Comparison of ENCODE assay signal across 8 cellular contexts in the genomic region with DNA sequence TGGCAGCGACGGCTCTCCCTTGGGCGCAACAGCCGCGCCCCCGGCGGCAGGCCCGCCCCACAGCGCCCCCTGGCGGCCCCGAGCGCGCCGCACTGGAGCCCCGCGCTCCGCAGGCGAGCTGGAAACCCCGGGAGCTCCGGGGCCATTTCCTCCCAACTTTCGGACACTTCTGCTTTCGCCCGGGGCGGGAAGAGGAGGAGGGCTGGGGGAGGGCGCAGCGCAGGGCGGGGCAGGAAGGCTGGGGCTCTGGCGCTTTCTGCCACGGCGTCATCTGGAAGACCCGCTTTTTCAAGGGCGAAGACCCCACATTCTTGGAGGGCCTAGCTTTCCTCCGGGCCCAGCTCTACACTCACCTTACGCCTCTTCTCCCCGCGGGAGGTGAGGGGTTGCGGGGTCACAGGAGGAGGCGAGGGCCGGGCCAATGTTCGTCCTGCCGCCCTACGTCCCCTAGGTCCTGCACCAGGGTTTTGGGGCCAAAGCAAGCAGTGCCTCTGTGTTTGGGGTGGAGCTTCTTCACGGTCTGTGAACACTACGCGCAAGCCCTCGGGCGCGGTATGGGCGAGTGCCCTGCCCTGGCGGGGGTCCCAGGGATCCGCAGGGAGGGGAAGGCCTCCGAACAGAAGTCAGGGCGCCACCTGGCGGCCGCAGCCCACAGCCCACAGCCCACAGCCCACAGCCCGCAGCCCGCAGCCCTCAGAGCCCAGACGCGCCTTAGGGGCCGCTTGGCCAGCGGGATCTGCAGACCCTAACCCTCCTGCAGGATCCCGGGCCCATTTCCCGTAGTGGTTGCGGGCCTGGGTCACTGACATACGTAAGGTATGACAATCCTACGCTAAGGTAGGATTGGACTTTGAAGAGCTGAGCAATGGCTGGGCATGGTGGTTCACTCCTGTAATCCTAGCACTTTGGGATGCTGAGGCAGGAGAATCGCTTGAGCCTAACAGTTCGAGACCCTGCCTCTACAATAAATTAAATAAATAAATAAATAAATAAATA. TPM values are rescaled to one million over a fixed set of nuclear protein-coding genes. Genes with fewer than 3 reads are reported as not detected.
A peak's percentile ranks its signal among the peaks of the same experiment; 100 is the strongest.
DNase-seq lines count a peak whose midpoint lies in the region; ATAC-seq, FAIRE-seq and TF ChIP-seq lines count a peak whose summit lies in the region.

No MANE protein-coding gene starts in this region.

- no peak overlapping the region for H3K14ac ChIP-seq in H1 (ENCODE audit: insufficient read length)

- TF ChIP-seq POLR2A in H1 (IDR thresholded peaks at IDR 0.05; ENCODE audit: control extremely low read depth in 1 of 2, low read depth in 2 of 2, low read length in 2 of 2): peak in 1 of 2 experiments; percentile 57; a peak in 1 of 3 replicates

- H2AFZ ChIP-seq in H1 (ENCODE audit: low read length): peak overlapping the region; percentile 90; the same call in 1 of the 2 replicates

- H3K4me3 Mint-ChIP-seq in activated CD8-positive, alpha-beta memory T cell treated with anti-CD3 and anti-CD28 coated beads, Interleukin-2, amount 10 ng/mL, durations not matched to agents 7 days and 5 days: peak overlapping the region; percentile 75

- H4K20me1 ChIP-seq in H1 (replicated peaks in 1 of 2; ENCODE audit: control insufficient read depth in 1 of 2, insufficient read depth in 2 of 2, low read length in 2 of 2): no peaks in the 10 kb centered on the region

- peaks cover 7% of the 10 kb centered on the region for H3K4me1 Mint-ChIP-seq in activated CD8-positive, alpha-beta memory T cell treated with anti-CD3 and anti-CD28 coated beads, Interleukin-2, amount 10 ng/mL, durations not matched to agents 7 days and 5 days

- 0 out of 2 replicates have a peak overlapping the region, but pooled peaks have one; percentile 99 for H2BK15ac ChIP-seq in H1 (ENCODE audit: low read length)

- peak overlapping the region; percentile 38 to 88 for H3K4me2 ChIP-seq in H1 (ENCODE audit: insufficient read depth in 1 of 2, low read depth in 2 of 2, low read length in 2 of 2)

- no peaks in the 10 kb centered on the region for H3K9me3 Mint-ChIP-seq in activated CD8-positive, alpha-beta memory T cell treated with anti-CD3 and anti-CD28 coated beads, Interleukin-2, amount 10 ng/mL, durations not matched to agents 7 days and 5 days (ENCODE audit: low read depth)

- H3K79me2 ChIP-seq in H1 (ENCODE audit: control insufficient read depth in 1 of 2, insufficient read depth in 2 of 2, low read length in 2 of 2): no peaks in the 10 kb centered on the region

- peak overlapping the region; percentile 96 for H2BK5ac ChIP-seq in H1 (ENCODE audit: low read depth, low read length)

- TF ChIP-seq EP300 in H1 (IDR thresholded peaks at IDR 0.05; ENCODE audit: borderline replicate concordance in 1 of 2, low read depth in 2 of 2, low read length in 2 of 2): peak in 1 of 2 experiments; percentile 50; a peak in 1 of 3 replicates

- peak overlapping the region; percentile 92 for H2BK120ac ChIP-seq in H1 (replicated peaks; ENCODE audit: low read depth, low read length)

- peak; percentile 87 for ATAC-seq in activated CD8-positive, alpha-beta memory T cell treated with anti-CD3 and anti-CD28 coated beads, Interleukin-2, amount 10 ng/mL, durations not matched to agents 7 days and 5 days

- H4K8ac ChIP-seq in H1 (ENCODE audit: extremely low read depth, insufficient read depth, low read length): peak overlapping the region; percentile 98

- H3K27me3 ChIP-seq in H1 (replicated peaks in 1 of 4; ENCODE audit: control insufficient read depth in 3 of 4, extremely low read depth in 1 of 4, insufficient read depth in 3 of 4, low read length in 3 of 4): no peaks in the 10 kb centered on the region

- CTCF ChIA-PET in activated CD8-positive, alpha-beta memory T cell treated with anti-CD3 and anti-CD28 coated beads, Interleukin-2, amount 10 ng/mL, durations not matched to agents 7 days and 5 days (lab: Charles Lee): interaction anchor here (0.6 to 5.3 kb wide), 80 partner anchors 8 to 849 kb away, joined by 3 to 130 read pairs (median 4); a partner anchor contains a TSS
- CTCF ChIA-PET in H1 (lab: Charles Lee; ENCODE audit: partially characterized antibody): interaction anchor here (0.6 to 15.4 kb wide), 81 partner anchors 8 to 566 kb away, joined by 3 to 322 read pairs (median 7); a partner anchor contains a TSS

- TF ChIP-seq RAD21 in H1 (IDR thresholded peaks at IDR 0.05 in 1 of 2, conservative IDR thresholded peaks at IDR 0.05 in 1 of 2; ENCODE audit: low read depth in 2 of 2, low read length in 2 of 2): peak; percentile 75 to 85

- TF ChIP-seq CTCF in GM20000 (IDR thresholded peaks at IDR 0.05; ENCODE audit: extremely low read depth, missing control alignments) (peak; percentile 75), H1 (IDR thresholded peaks at IDR 0.05; ENCODE audit: control extremely low read depth in 1 of 3, insufficient read depth in 1 of 3, low read depth in 1 of 3, low read length in 3 of 3) (peak; percentile 77 to 97 (median 80))

- H3K18ac ChIP-seq in H1 (ENCODE audit: extremely low read depth, low read length): peak overlapping the region; percentile 76; the same call in 1 of the 2 replicates

- H3K9ac ChIP-seq in H1 (replicated peaks in 1 of 4; ENCODE audit: extremely low read depth in 1 of 4, low read depth in 3 of 4, low read length in 3 of 4): peak overlapping the region; percentile 56 to 82 (median 73)

- peak overlapping the region; percentile 40 for H3K27ac Mint-ChIP-seq in activated CD8-positive, alpha-beta memory T cell treated with anti-CD3 and anti-CD28 coated beads, Interleukin-2, amount 10 ng/mL, durations not matched to agents 7 days and 5 days

- H3K79me1 ChIP-seq in H1 (ENCODE audit: low read depth, low read length): no peaks in the 10 kb centered on the region

- peaks cover 3% of the 10 kb centered on the region; the same call in 1 of the 2 replicates for H3K23me2 ChIP-seq in H1 (ENCODE audit: low read depth, low read length)

- H2BK12ac ChIP-seq in H1 (ENCODE audit: low read depth, low read length): peak overlapping the region; percentile 94

- H2AK5ac ChIP-seq in H1 (ENCODE audit: low read depth, low read length): no peak overlapping the region

- peak overlapping the region; percentile 60 for H4K5ac ChIP-seq in H1 (ENCODE audit: insufficient read length, low read depth, low read length)

- peaks cover 20% of the 10 kb centered on the region for H3K27me3 Mint-ChIP-seq in activated CD8-positive, alpha-beta memory T cell treated with anti-CD3 and anti-CD28 coated beads, Interleukin-2, amount 10 ng/mL, durations not matched to agents 7 days and 5 days

- no peak overlapping the region for H3K4ac ChIP-seq in H1 (replicated peaks; ENCODE audit: insufficient read length, low read depth, low read length)

- H3K36me3 ChIP-seq in H1 (ENCODE audit: control insufficient read depth in 2 of 4, insufficient read depth in 4 of 4, low read length in 3 of 4): no peaks in the 10 kb centered on the region

- H3K56ac ChIP-seq in H1 (replicated peaks; ENCODE audit: insufficient read length, low read depth, low read length): peak overlapping the region; percentile 83

- peaks cover 0 to 4% (median under 1%) of the 10 kb centered on the region in 4 experiments; a peak in 2 of 7 replicates for H3K4me1 ChIP-seq in H1 (replicated peaks in 1 of 4; ENCODE audit: control insufficient read depth in 3 of 4, insufficient read depth in 4 of 4, low read length in 3 of 4)

- 0 out of 2 replicates have a peak overlapping the region, but pooled peaks have one; percentile 15 for H2BK20ac ChIP-seq in H1 (ENCODE audit: low read length)

- DNase-seq in COLO668 (lab: John Stamatoyannopoulos, UW; ENCODE audit: unreplicated experiment) (peak; percentile 76), GM20000 (ENCODE audit: low spot score) (peak; percentile 93), HS-5 (ENCODE audit: low read depth) (peak; percentile 64), NOMO-1 (lab: John Stamatoyannopoulos, UW; ENCODE audit: unreplicated experiment in 2 of 2) (peak; percentile 92 to 97), H1 (ENCODE audit: low read depth in 1 of 2, low spot score in 2 of 2) (peak in 1 of 2 experiments; percentile 98), mesenteric fat pad (ENCODE audit: low spot score) (peak; percentile 96)
- DNase-seq in activated CD8-positive, alpha-beta memory T cell treated with anti-CD3 and anti-CD28 coated beads, Interleukin-2, amount 10 ng/mL, durations not matched to agents 7 days and 5 days: peak; percentile 85
- peak; percentile 58 for DNase-seq in stimulated activated CD8-positive, alpha-beta memory T cell treated with anti-CD3 and anti-CD28 coated beads, Interleukin-15, amount 100 ng/mL, for 1 hour (ENCODE audit: low read depth)

- POLR2A ChIA-PET in H1 (lab: Charles Lee; ENCODE audit: partially characterized antibody): interaction anchor here (0.6 to 2.1 kb wide), 21 partner anchors 17 to 439 kb away, joined by 3 to 12 read pairs (median 4); a partner anchor contains a TSS

- no peak overlapping the region for H3K23ac ChIP-seq in H1 (ENCODE audit: insufficient read length)

- H3K4me3 ChIP-seq in H1 (ENCODE audit: extremely low read depth in 1 of 4, insufficient read depth in 2 of 4, low read depth in 3 of 4, low read length in 4 of 4): peak overlapping the region; percentile 44 to 89 (median 86)

- no peaks in the 10 kb centered on the region for H3K9me3 ChIP-seq in H1 (ENCODE audit: insufficient read depth in 2 of 2, low read depth in 1 of 2, low read length in 1 of 2)

- H3K27ac ChIP-seq in H1 (ENCODE audit: low read depth, low read length): peak overlapping the region; percentile 65

- H4K91ac ChIP-seq in H1 (replicated peaks; ENCODE audit: insufficient read length, low read length): peak overlapping the region; percentile 100

- no peaks in the 10 kb centered on the region for H3K36me3 Mint-ChIP-seq in activated CD8-positive, alpha-beta memory T cell treated with anti-CD3 and anti-CD28 coated beads, Interleukin-2, amount 10 ng/mL, durations not matched to agents 7 days and 5 days

- no peak for FAIRE-seq in H1 (lab: Jason Lieb, UNC)

- 9% methylated on average over 40 of the region's 68 CpGs; no CpG with 5 or more reads in 1 of the 2 experiments for WGBS in H1 (ENCODE audit: extremely low coverage in 1 of 2, insufficient coverage in 1 of 2, insufficient read length in 1 of 2, insufficient replicate concordance in 2 of 2, low coverage in 1 of 2, low lambda C conversion rate in 2 of 2, missing lambda C conversion rate in 1 of 2), 2 experiments

RNA-seq across cellular contexts. Expression of a gene that starts 31.1 kb away (rescaled TPM):
- total RNA-seq in activated CD8-positive, alpha-beta memory T cell treated with anti-CD3 and anti-CD28 coated beads, Interleukin-2, amount 10 ng/mL, durations not matched to agents 7 days and 5 days: under 1 TPM in 1 of 2 experiments, not detected in 1; 0.14 TPM
- 2.2 and 2.4 TPM in 2 replicates for total RNA-seq in H1 (2021; fragmentation: NEBNext Ultra II Directional; extraction: Animal tissue kit (Norgen Biotek cat#: 25700))
- 0.59 and 1.6 TPM in 2 replicates for polyA plus RNA-seq in H1 (2011; rRNA removed)
- 0.88 TPM for polyA plus RNA-seq in H1 (2011; cell fraction: cytosol; rRNA removed)
- polyA plus RNA-seq in H1 (2011; cell fraction: nucleus; rRNA removed): 1.5 TPM
- 0.57 to 0.83 TPM (median 0.62 TPM) in 4 replicates for polyA plus RNA-seq in H1 (2012, experiment 1 of 2)
- 1.2 TPM for polyA plus RNA-seq in H1 (2012, experiment 2 of 2)
- polyA plus RNA-seq in H1 (2013, experiment 1 of 2): 1.6 TPM
- polyA plus RNA-seq in H1 (2013, experiment 2 of 2): 2.1 TPM
- 0.10 and 0.41 TPM in 2 replicates for polyA minus RNA-seq in H1 (2011; rRNA and poly(A)+ RNA removed)
- polyA minus RNA-seq in H1 (2011; cell fraction: cytosol; rRNA and poly(A)+ RNA removed): 0.51 TPM
- 2.3 TPM for polyA minus RNA-seq in H1 (2011; cell fraction: nucleus; rRNA and poly(A)+ RNA removed)
- total RNA-seq in mesenteric fat pad: not detected

RNA-seq across cellular contexts. Expression of a gene that starts 31.2 kb away (rescaled TPM):
- not detected for total RNA-seq in activated CD8-positive, alpha-beta memory T cell treated with anti-CD3 and anti-CD28 coated beads, Interleukin-2, amount 10 ng/mL, durations not matched to agents 7 days and 5 days
- total RNA-seq in H1 (2021; fragmentation: NEBNext Ultra II Directional; extraction: Animal tissue kit (Norgen Biotek cat#: 25700)): 7.3 and 7.9 TPM in 2 replicates
- 5.4 and 12.8 TPM in 2 replicates for polyA plus RNA-seq in H1 (2011; rRNA removed)
- polyA plus RNA-seq in H1 (2011; cell fraction: cytosol; rRNA removed): 12.2 TPM
- 15.9 TPM for polyA plus RNA-seq in H1 (2011; cell fraction: nucleus; rRNA removed)
- polyA plus RNA-seq in H1 (2012, experiment 1 of 2): 2.0 to 4.3 TPM (median 3.0 TPM) in 4 replicates
- 0.79 TPM for polyA plus RNA-seq in H1 (2012, experiment 2 of 2)
- 9.1 TPM for polyA plus RNA-seq in H1 (2013, experiment 1 of 2)
- polyA plus RNA-seq in H1 (2013, experiment 2 of 2): 8.4 TPM
- polyA minus RNA-seq in H1 (2011; rRNA and poly(A)+ RNA removed): 4.3 and 4.9 TPM in 2 replicates
- polyA minus RNA-seq in H1 (2011; cell fraction: cytosol; rRNA and poly(A)+ RNA removed): 3.1 TPM
- 10.0 TPM for polyA minus RNA-seq in H1 (2011; cell fraction: nucleus; rRNA and poly(A)+ RNA removed)
- not detected for total RNA-seq in mesenteric fat pad
